Comparison of ENCODE assay signal across 7 cellular contexts in the genomic region with DNA sequence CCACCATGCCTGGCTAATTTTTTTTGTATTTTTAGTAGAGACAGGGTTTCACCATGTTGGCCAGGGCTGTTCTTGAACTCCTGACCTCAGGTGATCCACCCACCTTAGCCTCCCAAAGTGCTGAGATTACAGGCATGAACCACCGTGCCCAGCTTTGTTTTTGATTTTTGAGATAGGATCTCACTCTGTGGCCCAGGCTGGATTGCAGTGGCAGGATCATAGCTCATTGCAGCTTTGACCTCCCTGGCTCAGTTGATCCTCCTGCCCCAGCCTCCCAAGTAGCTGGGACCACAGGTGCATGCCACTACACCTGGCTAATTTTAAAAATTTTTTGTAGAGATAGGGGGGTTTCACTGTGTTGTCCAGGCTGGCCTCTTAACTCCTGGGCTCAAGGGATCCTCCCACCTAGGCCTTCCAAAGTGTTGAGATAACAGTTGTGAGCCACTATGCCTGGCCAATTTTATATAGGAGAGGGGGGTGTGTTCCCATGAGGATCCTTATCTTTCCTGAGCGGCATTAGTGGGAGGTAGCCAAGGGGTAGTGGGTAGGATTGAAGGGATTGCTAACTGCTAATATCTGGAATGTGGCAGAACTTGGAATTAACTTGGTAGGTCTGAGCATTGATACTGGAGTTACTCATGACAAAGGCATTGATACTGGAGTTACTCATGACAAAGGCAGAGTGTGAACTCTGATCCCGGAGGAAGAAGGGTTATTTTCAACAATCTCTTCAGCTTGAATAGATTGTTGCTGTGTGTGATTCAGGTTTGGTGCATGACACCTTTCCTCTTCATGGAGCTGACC. TPM values are rescaled to one million over a fixed set of nuclear protein-coding genes. Genes with fewer than 3 reads are reported as not detected.
DNase-seq lines count a peak whose midpoint lies in the region; ATAC-seq, FAIRE-seq and TF ChIP-seq lines count a peak whose summit lies in the region.

No MANE protein-coding gene starts in this region.

- no peaks in the 10 kb centered on the region for H3K9me3 Mint-ChIP-seq in HFFc6

- DNase-seq in HFFc6 (peak; percentile 67), WERI-Rb-1 (no peak), small intestine (peak; percentile 64), DMS 273 (lab: John Stamatoyannopoulos, UW; ENCODE audit: unreplicated experiment) (no peak)

- TF ChIP-seq CTCF in HFFc6 (IDR thresholded peaks at IDR 0.05), result no peak
- TF ChIP-seq CTCF in WERI-Rb-1 (IDR thresholded peaks at IDR 0.05; ENCODE audit: low read depth, low read length), result no peak
- no peak for TF ChIP-seq CTCF in gastroesophageal sphincter (IDR thresholded peaks at IDR 0.05)

- peak overlapping the region; percentile 98 for H3K4me3 Mint-ChIP-seq in HFFc6

- no peaks in the 10 kb centered on the region for H3K27me3 ChIP-seq in WERI-Rb-1 (ENCODE audit: insufficient read depth, low read depth, severe bottlenecking)
- H3K27me3 ChIP-seq in gastroesophageal sphincter, result no peaks in the 10 kb centered on the region
- no peaks in the 10 kb centered on the region for H3K27me3 ChIP-seq in small intestine (ENCODE audit: control insufficient read depth in 2 of 2, insufficient read depth in 2 of 2, low read length in 2 of 2)

- H3K27ac ChIP-seq in WERI-Rb-1, result peak overlapping the region; percentile 82
- peak overlapping the region; percentile 51 to 94 (median 89) for H3K27ac ChIP-seq in gastroesophageal sphincter
- peak overlapping the region; percentile 85 to 88 for H3K27ac ChIP-seq in small intestine (ENCODE audit: low read depth in 1 of 2, low read length in 1 of 2)

- ATAC-seq in gastroesophageal sphincter (no peak), GM18858 (IDR thresholded peaks at IDR 0.05; ENCODE audit: unreplicated experiment) (no peak), GM18520 (IDR thresholded peaks at IDR 0.05; ENCODE audit: unreplicated experiment) (no peak)

- no peak for FAIRE-seq in small intestine (lab: Jason Lieb, UNC)

- TF ChIP-seq EP300 in gastroesophageal sphincter (IDR thresholded peaks at IDR 0.05), result no peak

- H3K27ac Mint-ChIP-seq in HFFc6, result peak overlapping the region; percentile 97

- H3K9me3 ChIP-seq in WERI-Rb-1 (ENCODE audit: severe bottlenecking), result no peaks in the 10 kb centered on the region
- no peaks in the 10 kb centered on the region for H3K9me3 ChIP-seq in gastroesophageal sphincter
- H3K9me3 ChIP-seq in small intestine (ENCODE audit: control insufficient read depth, low read depth), result no peaks in the 10 kb centered on the region

- peaks cover 0 to 33% (median 6%) of the 10 kb centered on the region in 3 donors for H3K4me1 ChIP-seq in gastroesophageal sphincter
- peaks cover 0 to 2% of the 10 kb centered on the region in 2 donors for H3K4me1 ChIP-seq in small intestine (ENCODE audit: control insufficient read depth in 2 of 2, insufficient read depth in 1 of 2, low read depth in 1 of 2, low read length in 1 of 2)

- peaks cover 59% of the 10 kb centered on the region for H3K36me3 Mint-ChIP-seq in HFFc6 (ENCODE audit: low read depth)

- H3K4me1 Mint-ChIP-seq in HFFc6 (ENCODE audit: low read depth), result peaks cover 64% of the 10 kb centered on the region

- H3K36me3 ChIP-seq in WERI-Rb-1 (peaks cover 74% of the 10 kb centered on the region), gastroesophageal sphincter (peaks cover 0 to 69% of the 10 kb centered on the region in 2 donors), small intestine (ENCODE audit: control insufficient read depth in 2 of 2, insufficient read depth in 2 of 2, low read length in 2 of 2) (peaks cover 2 to 11% of the 10 kb centered on the region in 2 donors)

- H3K27me3 Mint-ChIP-seq in HFFc6 (ENCODE audit: insufficient read depth), result peaks cover 3% of the 10 kb centered on the region

- no peak for TF ChIP-seq POLR2A in gastroesophageal sphincter (IDR thresholded peaks at IDR 0.05)

- 65 to 78% methylated on average over 2 to 3 of the region's 3 CpGs for WGBS in gastroesophageal sphincter (ENCODE audit: low coverage in 1 of 2), 2 donors
- 21 to 64% (median 33%) methylated on average over 3 of the region's 3 CpGs for WGBS in small intestine, 3 donors

- H3K4me3 ChIP-seq in WERI-Rb-1 (ENCODE audit: low read depth, low read length), result no peak overlapping the region
- H3K4me3 ChIP-seq in gastroesophageal sphincter, result peak overlapping the region in 1 of 2 donors; percentile 71
- peak overlapping the region in 1 of 2 donors; percentile 45 for H3K4me3 ChIP-seq in small intestine (ENCODE audit: low read depth in 1 of 2, low read length in 2 of 2)

RNA-seq across cellular contexts. Expression of gene NOLC1, which starts 1.0 kb away (rescaled TPM):
- total RNA-seq in HFFc6 (2021; fragmentation: NEBNext Ultra II Directional; extraction: Animal tissue kit (Norgen Biotek cat#: 25700)), result 10 to 100 TPM; 47.6 to 62.2 (median 58.4) TPM
- total RNA-seq in gastroesophageal sphincter, result 10 to 100 TPM; 52.9 to 66.5 (median 57.2) TPM
- 10 to 100 TPM; 12.7 to 48.9 (median 19.7) TPM for polyA plus RNA-seq in small intestine

RNA-seq across cellular contexts. Expression of gene PPRC1, which starts 18.3 kb away (rescaled TPM):
- total RNA-seq in HFFc6 (2021; fragmentation: NEBNext Ultra II Directional; extraction: Animal tissue kit (Norgen Biotek cat#: 25700)), result 10 to 100 TPM; 49.4 to 56.6 (median 53.8) TPM
- 10 to 100 TPM; 13.4 to 31.4 (median 17.8) TPM for total RNA-seq in gastroesophageal sphincter
- 10 to 100 TPM in 1 of 3 donors, 1 to 10 TPM in 2; 4.5 to 15.5 (median 8.4) TPM for polyA plus RNA-seq in small intestine

RNA-seq across cellular contexts. Expression of gene LDB1, which starts 31.0 kb away (rescaled TPM):
- total RNA-seq in HFFc6 (2021; fragmentation: NEBNext Ultra II Directional; extraction: Animal tissue kit (Norgen Biotek cat#: 25700)), result 10 to 100 TPM; 51.6 to 64.8 (median 59.3) TPM
- 10 to 100 TPM; 43.7 to 92.0 (median 60.4) TPM for total RNA-seq in gastroesophageal sphincter
- polyA plus RNA-seq in small intestine, result 10 to 100 TPM; 11.9 to 21.7 (median 11.9) TPM

Comparison
In these comparisons a context has a peak if more than half of its experiments do, and no peak if none do; other contexts are left out.
1. DNase-seq: peak in HFFc6 (single experiment) and small intestine (single experiment); none in WERI-Rb-1 (single experiment) and DMS 273 (single experiment).
2. Peak in every context shown above with its lines, with median percentiles within 50 percentile points of each other: H3K27ac ChIP-seq.